Comparison of ENCODE assay signal across 8 cellular contexts in the genomic region with DNA sequence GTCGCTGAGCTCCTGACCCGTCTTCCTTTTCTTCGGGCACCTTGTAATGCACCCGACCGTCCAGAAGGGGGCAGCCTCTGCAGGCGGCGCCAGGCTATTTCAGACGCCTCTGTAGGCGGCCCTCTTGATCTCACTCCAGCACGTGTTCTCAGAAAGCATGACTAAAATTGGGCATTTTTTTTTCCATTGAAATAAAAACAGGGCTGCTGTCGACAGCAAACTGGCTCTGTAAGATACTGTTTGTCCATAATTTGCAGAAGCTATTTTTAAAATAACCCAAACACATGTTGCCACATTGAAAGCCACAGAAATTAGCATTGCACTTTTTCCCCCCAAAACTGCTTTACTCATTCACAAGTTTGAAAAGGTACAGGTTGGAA.
DNase-seq lines count a peak whose midpoint lies in the region; ATAC-seq and TF ChIP-seq lines count a peak whose summit lies in the region.

No MANE protein-coding gene starts in this region.

- DNase-seq in AG09319 (ENCODE audit: extremely low read depth, low read depth) (no peak), SJSA1 (ENCODE audit: low read depth in 1 of 2, low spot score in 2 of 2) (peak; percentile 62 to 72), activated gamma-delta T cell (lab: John Stamatoyannopoulos, UW) (peak; percentile 32), foreskin melanocyte (peak; percentile 80), tibial artery (peak; percentile 77 to 87)

- H3K4me2 ChIP-seq in parathyroid adenoma (ENCODE audit: low read length), result no peak overlapping the region

- H3K27me3 ChIP-seq in SJSA1 (replicated peaks) (no peaks in the 10 kb centered on the region), parathyroid adenoma (ENCODE audit: control insufficient read depth, insufficient read depth, low read length) (no peaks in the 10 kb centered on the region), tibial artery (no peaks in the 10 kb centered on the region)

- H2AFZ ChIP-seq in parathyroid adenoma, result no peak overlapping the region

- TF ChIP-seq CTCF in AG09319 (IDR thresholded peaks at IDR 0.05; ENCODE audit: low read depth, low read length) (peak; percentile 94), parathyroid adenoma (IDR thresholded peaks at IDR 0.05) (peak; percentile 70), tibial artery (IDR thresholded peaks at IDR 0.05) (peak; percentile 91 to 95)

- no peaks in the 10 kb centered on the region for H3K79me2 ChIP-seq in parathyroid adenoma

- peak; percentile 67 for ATAC-seq in GM18868 (IDR thresholded peaks at IDR 0.05; ENCODE audit: unreplicated experiment)
- ATAC-seq in HG03342 (IDR thresholded peaks at IDR 0.05; ENCODE audit: unreplicated experiment), result peak; percentile 85

- intact Hi-C loops in tibial artery (cut with DNase I; ENCODE audit: low total_unique reads), result no loop called here

- H3K9ac ChIP-seq in parathyroid adenoma, result no peak overlapping the region

- H3K36me3 ChIP-seq in SJSA1 (no peaks in the 10 kb centered on the region), parathyroid adenoma (ENCODE audit: control insufficient read depth, insufficient read depth, low read length) (no peaks in the 10 kb centered on the region), tibial artery (no peaks in the 10 kb centered on the region)

- no peak overlapping the region for H3K27ac ChIP-seq in SJSA1
- no peak overlapping the region for H3K27ac ChIP-seq in parathyroid adenoma
- H3K27ac ChIP-seq in tibial artery, result peak overlapping the region in 1 of 2 donors; percentile 42

- H3K9me3 ChIP-seq in SJSA1 (replicated peaks), result no peaks in the 10 kb centered on the region
- no peaks in the 10 kb centered on the region for H3K9me3 ChIP-seq in parathyroid adenoma (ENCODE audit: control insufficient read depth, low read length)
- H3K9me3 ChIP-seq in tibial artery, result peaks cover 0 to 4% (median 4%) of the 10 kb centered on the region in 3 donors

- H3K4me1 ChIP-seq in SJSA1 (replicated peaks), result no peaks in the 10 kb centered on the region
- no peaks in the 10 kb centered on the region for H3K4me1 ChIP-seq in parathyroid adenoma
- peaks cover 0 to 16% (median 8%) of the 10 kb centered on the region in 4 donors for H3K4me1 ChIP-seq in tibial artery

- H3K4me3 ChIP-seq in SJSA1, result no peak overlapping the region
- no peak overlapping the region for H3K4me3 ChIP-seq in parathyroid adenoma (ENCODE audit: low read depth, low read length)
- no peak overlapping the region for H3K4me3 ChIP-seq in tibial artery
